Comparison of ENCODE assay signal across 19 cellular contexts in genomic region chr13:107276936-107277335, GRCh38.
"Had no signal": no experiment of that assay in that cellular context is flagged by ENCODE, and none has a peak within 500 bp of the region (broad histone marks: within the 10 kb centered on the region; RNA-seq: fewer than 3 reads in every experiment).

No MANE protein-coding gene starts in this region.

- H3K9me3 ChIP-seq: body of pancreas, left lung, right lobe of liver, thyroid gland, upper lobe of right lung had no signal

- DNase-seq: activated naive CD4-positive, alpha-beta T cell; activated T-cell treated with anti-CD3 and anti-CD28 coated beads, Interleukin-2, amount 50 U/mL, for 24 hours; body of pancreas; caudate nucleus; dorsolateral prefrontal cortex; effector memory CD8-positive, alpha-beta T cell; left lung; naive thymus-derived CD4-positive, alpha-beta T cell; occipital lobe; posterior cingulate gyrus; right lobe of liver; stimulated activated CD4-positive, alpha-beta T cell treated with anti-CD3 and anti-CD28 coated beads, Interleukin-1b, Interleukin-23, amount 100 ng/mL, for 48 hours; substantia nigra; T1000; thyroid gland; upper lobe of right lung had no signal

- H3K27ac ChIP-seq: body of pancreas, dorsolateral prefrontal cortex, foreskin keratinocyte, left lung, right lobe of liver, thyroid gland, upper lobe of right lung had no signal

- H3K4me1 ChIP-seq: body of pancreas, foreskin keratinocyte, left lung, right lobe of liver, thyroid gland, upper lobe of right lung had no signal

- H3K36me3 ChIP-seq: left lung, right lobe of liver, thyroid gland, upper lobe of right lung had no signal

- H3K4me3 ChIP-seq: body of pancreas, dorsolateral prefrontal cortex, left lung, right lobe of liver, skin epidermis, thyroid gland, upper lobe of right lung had no signal

- H3K27me3 ChIP-seq: body of pancreas, dorsolateral prefrontal cortex, foreskin keratinocyte, left lung, right lobe of liver, thyroid gland, upper lobe of right lung had no signal

- ATAC-seq: body of pancreas; effector memory CD8-positive, alpha-beta T cell; left lung; naive thymus-derived CD4-positive, alpha-beta T cell; right lobe of liver; upper lobe of right lung; WTC11 had no signal
